8 cellular contexts compared by ENCODE assay signal in genomic region chr19:55460670-55461258, GRCh38. TPM values are rescaled to one million over a fixed set of nuclear protein-coding genes. Genes with fewer than 3 reads are reported as not detected.
DNase-seq lines count a peak whose midpoint lies in the region; ATAC-seq, FAIRE-seq and TF ChIP-seq lines count a peak whose summit lies in the region.

No MANE protein-coding gene starts in this region.

- no peaks in the 10 kb centered on the region for H3K9me2 ChIP-seq in SK-N-SH

- H3K27ac ChIP-seq in HUES64 (ENCODE audit: low read depth, low read length) (peak overlapping the region; percentile 96), SK-N-SH (ENCODE audit: low read depth in 2 of 2, low read length in 1 of 2) (peak overlapping the region; percentile 90 to 91), kidney (ENCODE audit: low read depth in 2 of 2, low read length in 2 of 2) (peak overlapping the region; percentile 93 to 97)

- intact Hi-C loops in kidney (cut with DNase I) = no loop called here

- peak; percentile 60 for DNase-seq in DMS114 treated with DMSO at 0.1 percent for 48 hours (lab: John Stamatoyannopoulos, UW; ENCODE audit: unreplicated experiment)
- peak; percentile 92 for DNase-seq in SK-N-SH
- DNase-seq in cerebellum (ENCODE audit: low spot score) = peak; percentile 55
- peak; percentile 92 for DNase-seq in kidney
- DNase-seq in stimulated activated CD4-positive, alpha-beta T cell treated with anti-CD3 and anti-CD28 coated beads, Interleukin-4, amount 100 ng/mL, for 1 hour = peak; percentile 43
- DNase-seq in GM19240 (ENCODE audit: insufficient read length, low spot score) = no peak

- H3K9me3 ChIP-seq in HUES64 (ENCODE audit: insufficient read depth, low read depth, low read length) (no peaks in the 10 kb centered on the region), SK-N-SH (no peaks in the 10 kb centered on the region), kidney (ENCODE audit: control insufficient read depth in 1 of 2, low read length in 2 of 2) (no peaks in the 10 kb centered on the region)

- peaks cover 12% of the 10 kb centered on the region; the same call in 1 of the 2 replicates for H3K79me2 ChIP-seq in SK-N-SH (ENCODE audit: insufficient read depth)

- 10% methylated on average over 24 of the region's 24 CpGs for WGBS in HUES64
- WGBS in SK-N-SH (ENCODE audit: low lambda C conversion rate) = 12% methylated on average over 19 of the region's 24 CpGs

- H3K27me3 ChIP-seq in HUES64 (ENCODE audit: insufficient read depth, low read length) (peaks cover 12% of the 10 kb centered on the region), SK-N-SH (ENCODE audit: insufficient read depth) (no peaks in the 10 kb centered on the region)

- CTCF ChIA-PET in SK-N-SH (lab: Yijun Ruan, JAX) = interaction anchor here (1.0 to 2.5 kb wide), 9 partner anchors 8 to 371 kb away, joined by 3 to 12 read pairs (median 3); no protein-coding TSS in a partner anchor

- peaks cover 12% of the 10 kb centered on the region for H3F3A ChIP-seq in SK-N-SH (replicated peaks; ENCODE audit: insufficient read depth)

- TF ChIP-seq RAD21 in SK-N-SH (IDR thresholded peaks at IDR 0.05; ENCODE audit: low read length) = no peak

- POLR2A ChIA-PET in SK-N-SH (lab: Yijun Ruan, JAX) = no interaction called here

- H3K9ac ChIP-seq in HUES64 (ENCODE audit: low read depth, low read length) = peak overlapping the region; percentile 82
- peak overlapping the region; percentile 97 for H3K9ac ChIP-seq in SK-N-SH
- H3K9ac ChIP-seq in kidney (ENCODE audit: low read length in 2 of 2) = peak overlapping the region in 1 of 2 donors; percentile 95

- H3K4me1 ChIP-seq in HUES64 (ENCODE audit: insufficient read depth, low read length) (peaks cover 16% of the 10 kb centered on the region), SK-N-SH (ENCODE audit: control insufficient read depth in 1 of 2, insufficient read depth in 2 of 2, low read depth in 1 of 2, low read length in 1 of 2) (peaks cover 9 to 18% of the 10 kb centered on the region in 2 experiments; a peak in 2 of 4 replicates), kidney (ENCODE audit: control insufficient read depth in 1 of 2, insufficient read depth in 1 of 2, low read depth in 1 of 2, low read length in 2 of 2) (peaks cover 0 to 5% of the 10 kb centered on the region in 2 donors)

- TF ChIP-seq EP300 in SK-N-SH (IDR thresholded peaks at IDR 0.05; ENCODE audit: borderline replicate concordance in 1 of 2, low read depth in 1 of 2, low read length in 1 of 2) = no peak

- FAIRE-seq in kidney (lab: Jason Lieb, UNC) = no peak

- ATAC-seq in GM21825 (IDR thresholded peaks at IDR 0.05; ENCODE audit: unreplicated experiment) = no peak

- TF ChIP-seq CTCF in SK-N-SH (IDR thresholded peaks at IDR 0.05) = no peak
- TF ChIP-seq CTCF in kidney (IDR thresholded peaks at IDR 0.05; ENCODE audit: borderline replicate concordance, extremely low read depth, insufficient read depth) = no peak

- peak overlapping the region; percentile 38; the same call in 1 of the 2 replicates for H2AFZ ChIP-seq in SK-N-SH (ENCODE audit: low read depth)

- H3K4me3 ChIP-seq in HUES64 (ENCODE audit: low read length) = peak overlapping the region; percentile 76
- peak overlapping the region; percentile 76 to 98 for H3K4me3 ChIP-seq in SK-N-SH (ENCODE audit: low read depth in 2 of 2, low read length in 1 of 2)
- peak overlapping the region; percentile 87 to 94 for H3K4me3 ChIP-seq in kidney (ENCODE audit: low read length in 2 of 2)

- H3K36me3 ChIP-seq in HUES64 (ENCODE audit: insufficient read depth, low read length) (no peaks in the 10 kb centered on the region), SK-N-SH (replicated peaks in 1 of 2; ENCODE audit: control insufficient read depth in 1 of 2, insufficient read depth in 2 of 2, low read length in 1 of 2) (no peaks in the 10 kb centered on the region), kidney (ENCODE audit: control insufficient read depth in 1 of 2, insufficient read depth in 2 of 2, low read length in 2 of 2) (no peaks in the 10 kb centered on the region)

- H3K4me2 ChIP-seq in SK-N-SH = peak overlapping the region; percentile 100

- H4K20me1 ChIP-seq in SK-N-SH (ENCODE audit: insufficient read depth) = no peaks in the 10 kb centered on the region

TF ChIP-seq in SK-N-SH, 30 proteins besides CTCF, POLR2A, EP300 and RAD21:
- no peak for TF ChIP-seq CHD2 (IDR thresholded peaks at IDR 0.05; ENCODE audit: low read length, partially characterized antibody)
- TF ChIP-seq FOSL2 (IDR thresholded peaks at IDR 0.05; ENCODE audit: borderline replicate concordance, low read depth) = no peak
- TF ChIP-seq SIN3A (IDR thresholded peaks at IDR 0.05; ENCODE audit: borderline replicate concordance, low read depth, low read length) = peak; percentile 17; the same call in 1 of the 2 replicates
- TF ChIP-seq RXRA (IDR thresholded peaks at IDR 0.05; ENCODE audit: borderline replicate concordance, low read depth) = no peak

RNA-seq across cellular contexts. Expression of gene ISOC2, which starts 0.7 kb away (rescaled TPM):
- 54.9 TPM for polyA plus RNA-seq in HUES64 (2013, experiment 1 of 2)
- 52.0 TPM for polyA plus RNA-seq in HUES64 (2013, experiment 2 of 2)
- polyA plus RNA-seq in SK-N-SH (2012; rRNA removed) = 60.9 and 65.4 TPM in 2 replicates
- 31.2 and 47.8 TPM in 2 replicates for polyA plus RNA-seq in SK-N-SH (2012; cell fraction: cytosol; rRNA removed)
- 43.5 and 46.8 TPM in 2 replicates for polyA plus RNA-seq in SK-N-SH (2012; cell fraction: nucleus; rRNA removed)
- total RNA-seq in cerebellum = 14.0 TPM
- total RNA-seq in kidney = 45.9 TPM
- 326 TPM for polyA plus RNA-seq in kidney (ENCODE audit: insufficient read depth, low read depth, low replicate concordance)

RNA-seq across cellular contexts. Expression of gene C19orf85, which starts 3.8 kb away (rescaled TPM):
- 2.3 TPM for polyA plus RNA-seq in HUES64 (2013, experiment 1 of 2)
- polyA plus RNA-seq in HUES64 (2013, experiment 2 of 2) = 2.0 TPM
- polyA plus RNA-seq in SK-N-SH (2012; rRNA removed) (not detected in 2 replicates), kidney (ENCODE audit: insufficient read depth, low read depth, low replicate concordance) (not detected)
- polyA plus RNA-seq in SK-N-SH (2012; cell fraction: cytosol; rRNA removed) = not detected in 2 replicates
- 0.27 and 0.29 TPM in 2 replicates for polyA plus RNA-seq in SK-N-SH (2012; cell fraction: nucleus; rRNA removed)
- total RNA-seq in cerebellum (not detected), kidney (not detected)

RNA-seq across cellular contexts. Expression of gene ZNF628, which starts 15.7 kb away (rescaled TPM):
- 10.1 TPM for polyA plus RNA-seq in HUES64 (2013, experiment 1 of 2)
- 10.2 TPM for polyA plus RNA-seq in HUES64 (2013, experiment 2 of 2)
- polyA plus RNA-seq in SK-N-SH (2012; rRNA removed) (0.73 and 1.6 TPM in 2 replicates), kidney (ENCODE audit: insufficient read depth, low read depth, low replicate concordance) (2.3 TPM)
- 0.58 and 1.1 TPM in 2 replicates for polyA plus RNA-seq in SK-N-SH (2012; cell fraction: cytosol; rRNA removed)
- 3.7 and 4.2 TPM in 2 replicates for polyA plus RNA-seq in SK-N-SH (2012; cell fraction: nucleus; rRNA removed)
- total RNA-seq in cerebellum (0.91 TPM), kidney (12.0 TPM)

RNA-seq across cellular contexts. Expression of gene SHISA7, which starts 17.7 kb away (rescaled TPM):
- 0.15 TPM for polyA plus RNA-seq in HUES64 (2013, experiment 1 of 2)
- 0.32 TPM for polyA plus RNA-seq in HUES64 (2013, experiment 2 of 2)
- 0.02 TPM in 1 of 2 replicates, not detected in the other for polyA plus RNA-seq in SK-N-SH (2012; rRNA removed)
- 0.01 and 0.03 TPM in 2 replicates for polyA plus RNA-seq in SK-N-SH (2012; cell fraction: cytosol; rRNA removed)
- polyA plus RNA-seq in SK-N-SH (2012; cell fraction: nucleus; rRNA removed) = 0.02 and 0.04 TPM in 2 replicates
- total RNA-seq in cerebellum = 2.6 TPM
- not detected for total RNA-seq in kidney
- polyA plus RNA-seq in kidney (ENCODE audit: insufficient read depth, low read depth, low replicate concordance) = not detected

RNA-seq across cellular contexts. Expression of gene NAT14, which starts 24.2 kb away (rescaled TPM):
- 35.3 TPM for polyA plus RNA-seq in HUES64 (2013, experiment 1 of 2)
- 34.2 TPM for polyA plus RNA-seq in HUES64 (2013, experiment 2 of 2)
- polyA plus RNA-seq in SK-N-SH (2012; rRNA removed) = 84.4 and 89.9 TPM in 2 replicates
- polyA plus RNA-seq in SK-N-SH (2012; cell fraction: cytosol; rRNA removed) = 51.1 and 68.5 TPM in 2 replicates
- 132 and 194 TPM in 2 replicates for polyA plus RNA-seq in SK-N-SH (2012; cell fraction: nucleus; rRNA removed)
- 9.6 TPM for total RNA-seq in cerebellum
- 42.6 TPM for total RNA-seq in kidney
- polyA plus RNA-seq in kidney (ENCODE audit: insufficient read depth, low read depth, low replicate concordance) = 45.0 TPM
